In the genomic region with DNA sequence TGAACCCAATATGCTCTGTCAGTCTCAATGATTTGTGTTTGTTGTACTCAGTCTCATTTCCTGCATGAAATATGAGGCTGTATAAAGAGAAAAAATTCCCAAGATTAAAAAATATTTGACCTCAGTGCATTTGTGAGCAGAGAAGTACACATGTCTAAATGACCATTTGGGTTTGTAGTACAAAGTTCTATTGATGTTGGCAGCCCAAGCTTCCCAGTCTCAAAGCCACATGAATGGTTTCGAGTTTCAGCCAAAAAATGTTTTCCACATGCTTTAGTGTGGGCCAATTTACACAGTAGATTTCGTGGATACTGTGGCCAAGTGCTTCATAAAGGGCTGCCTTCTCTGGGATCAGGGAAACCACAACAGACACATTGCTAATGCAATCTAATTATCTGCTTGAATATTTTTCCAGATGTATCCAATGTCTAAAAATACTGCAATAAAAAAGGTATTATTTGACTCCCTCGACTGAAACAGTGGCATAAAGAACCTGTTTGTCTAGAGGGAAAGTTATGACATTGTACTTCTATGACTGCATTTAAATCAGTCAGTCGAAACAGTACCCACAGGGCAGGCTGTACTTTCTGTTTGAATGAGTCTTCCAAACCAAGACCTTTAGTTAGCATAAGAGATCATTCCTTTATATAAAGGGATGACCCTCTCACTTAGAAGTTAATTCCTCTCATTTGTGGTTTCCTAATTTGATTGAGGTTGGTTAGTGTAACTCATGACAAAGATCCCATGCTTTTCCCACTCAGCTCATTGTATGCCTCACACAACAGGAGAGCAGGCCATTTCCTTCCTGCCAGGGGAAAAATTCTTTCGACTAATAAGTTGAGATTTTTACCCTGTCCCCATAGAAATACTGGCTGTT, we compare ENCODE assay signal across 10 cellular contexts.
DNase-seq lines count a peak whose midpoint lies in the region; ATAC-seq, FAIRE-seq and TF ChIP-seq lines count a peak whose summit lies in the region.
"Had no signal": no experiment of that assay in that cellular context is flagged by ENCODE, and none has a peak within 500 bp of the region (broad histone marks: within the 10 kb centered on the region; RNA-seq: fewer than 3 reads in every experiment).

No MANE protein-coding gene starts in this region.

- H3K4me3 ChIP-seq in psoas muscle, result no peak overlapping the region
- H3K4me3 ChIP-seq: PC-9 had no signal

- no peaks in the 10 kb centered on the region for H3K4me1 Mint-ChIP-seq in activated CD4-positive, alpha-beta memory T cell treated with anti-CD3 and anti-CD28 coated beads for 36 hours (ENCODE audit: low read depth)

- peaks cover 25% of the 10 kb centered on the region for H3K4me1 ChIP-seq in psoas muscle

- no peaks in the 10 kb centered on the region for H3K27me3 ChIP-seq in psoas muscle (ENCODE audit: insufficient read depth in 3 of 3, low read length in 2 of 3)

- no peaks in the 10 kb centered on the region for H3K36me3 ChIP-seq in psoas muscle (ENCODE audit: insufficient read depth in 1 of 2, low read depth in 1 of 2)

- H3K36me3 Mint-ChIP-seq in activated CD4-positive, alpha-beta memory T cell treated with anti-CD3 and anti-CD28 coated beads for 36 hours, result no peaks in the 10 kb centered on the region

- ATAC-seq in psoas muscle, result peak; percentile 65 to 72 (median 67)

- 4 to 8% (median 8%) methylated on average over 5 of the region's 5 CpGs for WGBS in psoas muscle, 3 donors

- H3K9me3 ChIP-seq in psoas muscle, result no peaks in the 10 kb centered on the region

- intact Hi-C loops in psoas muscle (cut with DNase I), result no loop called here
- intact Hi-C loops in activated CD4-positive, alpha-beta memory T cell treated with anti-CD3 and anti-CD28 coated beads for 36 hours (cut with micrococcal nuclease), result no loop called here

- H3K27ac ChIP-seq in RWPE1, result no peak overlapping the region
- H3K27ac ChIP-seq in psoas muscle, result peak overlapping the region; percentile 11
- H3K27ac ChIP-seq: PC-9 had no signal

- TF ChIP-seq CTCF in RWPE1 (conservative IDR thresholded peaks at IDR 0.05; ENCODE audit: low read depth) (no peak), psoas muscle (IDR thresholded peaks at IDR 0.05) (no peak)

- CTCF ChIA-PET in RWPE1 (lab: Yijun Ruan, JAX), result no interaction called here
- CTCF ChIA-PET in activated CD4-positive, alpha-beta memory T cell treated with anti-CD3 and anti-CD28 coated beads for 36 hours (lab: Charles Lee), result no interaction called here

- no peaks in the 10 kb centered on the region for H3K27me3 Mint-ChIP-seq in activated CD4-positive, alpha-beta memory T cell treated with anti-CD3 and anti-CD28 coated beads for 36 hours

- no peak for FAIRE-seq in HTR-8/SVneo (lab: Jason Lieb, UNC)

- H3K27ac Mint-ChIP-seq in activated CD4-positive, alpha-beta memory T cell treated with anti-CD3 and anti-CD28 coated beads for 36 hours, result no peak overlapping the region

- no peak overlapping the region for H3K4me3 Mint-ChIP-seq in activated CD4-positive, alpha-beta memory T cell treated with anti-CD3 and anti-CD28 coated beads for 36 hours

- POLR2A ChIA-PET in RWPE1 (lab: Yijun Ruan, JAX; ENCODE audit: low non-redundant PET), result no interaction called here
- POLR2A ChIA-PET in activated CD4-positive, alpha-beta memory T cell treated with anti-CD3 and anti-CD28 coated beads for 36 hours (lab: Charles Lee), result no interaction called here

- H3K9me3 Mint-ChIP-seq in activated CD4-positive, alpha-beta memory T cell treated with anti-CD3 and anti-CD28 coated beads for 36 hours, result peaks cover 5% of the 10 kb centered on the region

- peak; percentile 6 for DNase-seq in ELR (ENCODE audit: low read depth)
- DNase-seq in RWPE1 (ENCODE audit: low spot score), result peak; percentile 59
- peak; percentile 89 for DNase-seq in fibroblast of the conjunctiva (ENCODE audit: low read depth)
- DNase-seq in psoas muscle, result no peak
- no peak for DNase-seq in T1000 (lab: John Stamatoyannopoulos, UW)
- DNase-seq in HTR-8/SVneo (ENCODE audit: insufficient read length, low spot score), result no peak
- DNase-seq in HK-2 (ENCODE audit: unreplicated experiment), result no peak
- no peak for DNase-seq in activated CD4-positive, alpha-beta memory T cell treated with anti-CD3 and anti-CD28 coated beads for 36 hours
- DNase-seq: activated naive CD4-positive, alpha-beta T cell treated with anti-CD3 and anti-CD28 coated beads, Interleukin-2, amount 50 U/mL, for 16 hours; PC-9 had no signal

Comparison
In these comparisons a context has a peak if more than half of its experiments do, and no peak if none do; other contexts are left out.
1. DNase-seq: peak in ELR (single experiment), RWPE1 (single experiment) and fibroblast of the conjunctiva (single experiment); none in psoas muscle (0 of 2), T1000 (single experiment), HTR-8/SVneo (single experiment), HK-2 (single experiment) and activated CD4-positive, alpha-beta memory T cell treated with anti-CD3 and anti-CD28 coated beads for 36 hours (single experiment).